9 cellular contexts compared by ENCODE assay signal in genomic region chr15:31359722-31360111, GRCh38. TPM values are rescaled to one million over a fixed set of nuclear protein-coding genes. Genes with fewer than 3 reads are reported as not detected.
A peak's percentile ranks its signal among the peaks of the same experiment; 100 is the strongest.
DNase-seq lines count a peak whose midpoint lies in the region; ATAC-seq and TF ChIP-seq lines count a peak whose summit lies in the region.
"Had no signal": no experiment of that assay in that cellular context is flagged by ENCODE, and none has a peak within 500 bp of the region (broad histone marks: within the 10 kb centered on the region; RNA-seq: fewer than 3 reads in every experiment).

No MANE protein-coding gene starts in this region.

- no peak for DNase-seq in breast epithelium (ENCODE audit: low spot score in 2 of 2)
- DNase-seq in MCF 10A (ENCODE audit: unreplicated experiment), result no peak
- DNase-seq in activated T-helper 1 cell treated with anti-CD3 and anti-CD28 coated beads, Interleukin-12 subunit alpha, Interleukin-12 subunit beta, Interleukin-2, Interleukin-4 antibody, amounts not matched to agents 30 ng/mL and 10 ng/mL and 1 ng/mL, durations not matched to agents 14 hours and 24 hours and 36 hours (ENCODE audit: low spot score), result no peak
- no peak for DNase-seq in left lung
- peak; percentile 54 for DNase-seq in transverse colon
- DNase-seq in ureter (ENCODE audit: low spot score), result no peak

- H3K4me3 Mint-ChIP-seq in MCF 10A (ENCODE audit: unreplicated experiment), result no peak overlapping the region
- peak overlapping the region; percentile 82 for H3K4me3 Mint-ChIP-seq in activated T-helper 1 cell treated with anti-CD3 and anti-CD28 coated beads, Interleukin-12 subunit alpha, Interleukin-12 subunit beta, Interleukin-2, Interleukin-4 antibody, amounts not matched to agents 30 ng/mL and 10 ng/mL and 1 ng/mL, durations not matched to agents 14 hours and 24 hours and 36 hours
- H3K4me3 Mint-ChIP-seq: neural crest cell had no signal

- CTCF ChIA-PET in MCF 10A (lab: Yijun Ruan, JAX), result interaction anchor here (0.5 to 2.1 kb wide), 5 partner anchors 21 to 501 kb away, joined by 3 to 7 read pairs (median 3); no protein-coding TSS in a partner anchor

- H3K4me1 Mint-ChIP-seq in MCF 10A (ENCODE audit: insufficient read depth, unreplicated experiment), result peaks cover 65% of the 10 kb centered on the region
- peaks cover 98% of the 10 kb centered on the region for H3K4me1 Mint-ChIP-seq in activated T-helper 1 cell treated with anti-CD3 and anti-CD28 coated beads, Interleukin-12 subunit alpha, Interleukin-12 subunit beta, Interleukin-2, Interleukin-4 antibody, amounts not matched to agents 30 ng/mL and 10 ng/mL and 1 ng/mL, durations not matched to agents 14 hours and 24 hours and 36 hours (ENCODE audit: low read depth)

- H3K27me3 ChIP-seq in breast epithelium (no peaks in the 10 kb centered on the region), left lung (no peaks in the 10 kb centered on the region), transverse colon (no peaks in the 10 kb centered on the region)

- in situ Hi-C loops in transverse colon (cut with MboI; ENCODE audit: low pct_ligation_motif_present in 1 of 4, low pct_unique_long_range_greater_than_20kb in 1 of 4, low sequenced_read_pairs in 3 of 4), result no loop called here

- H3K36me3 Mint-ChIP-seq in MCF 10A (ENCODE audit: insufficient read depth, unreplicated experiment), result peaks cover 18% of the 10 kb centered on the region
- H3K36me3 Mint-ChIP-seq in activated T-helper 1 cell treated with anti-CD3 and anti-CD28 coated beads, Interleukin-12 subunit alpha, Interleukin-12 subunit beta, Interleukin-2, Interleukin-4 antibody, amounts not matched to agents 30 ng/mL and 10 ng/mL and 1 ng/mL, durations not matched to agents 14 hours and 24 hours and 36 hours (ENCODE audit: low read depth), result peaks cover 41% of the 10 kb centered on the region

- no peak overlapping the region for H3K27ac Mint-ChIP-seq in MCF 10A (ENCODE audit: low read depth, unreplicated experiment)
- H3K27ac Mint-ChIP-seq in activated T-helper 1 cell treated with anti-CD3 and anti-CD28 coated beads, Interleukin-12 subunit alpha, Interleukin-12 subunit beta, Interleukin-2, Interleukin-4 antibody, amounts not matched to agents 30 ng/mL and 10 ng/mL and 1 ng/mL, durations not matched to agents 14 hours and 24 hours and 36 hours, result peak overlapping the region; percentile 99

- H3K27me3 Mint-ChIP-seq in MCF 10A (ENCODE audit: insufficient read depth, unreplicated experiment), result no peaks in the 10 kb centered on the region
- no peaks in the 10 kb centered on the region for H3K27me3 Mint-ChIP-seq in activated T-helper 1 cell treated with anti-CD3 and anti-CD28 coated beads, Interleukin-12 subunit alpha, Interleukin-12 subunit beta, Interleukin-2, Interleukin-4 antibody, amounts not matched to agents 30 ng/mL and 10 ng/mL and 1 ng/mL, durations not matched to agents 14 hours and 24 hours and 36 hours (ENCODE audit: insufficient read depth)

- no peaks in the 10 kb centered on the region for H3K9me3 ChIP-seq in breast epithelium
- no peaks in the 10 kb centered on the region for H3K9me3 ChIP-seq in left lung
- H3K9me3 ChIP-seq in transverse colon, result no peaks in the 10 kb centered on the region

- no TSS peak for BruUV-seq in MCF 10A (replicated peaks; lab: Mats Ljungman, UMichigan)

- WGBS in transverse colon (ENCODE audit: low coverage in 1 of 2), 2 donors, result 20 to 49% methylated on average over 1 to 7 of the region's 7 CpGs

- no peak for TF ChIP-seq POLR2A in breast epithelium (IDR thresholded peaks at IDR 0.05)
- TF ChIP-seq POLR2A in transverse colon (IDR thresholded peaks at IDR 0.05), result peak; percentile 49

- H3K4me3 ChIP-seq in breast epithelium (no peak overlapping the region), left lung (no peak overlapping the region), transverse colon (no peak overlapping the region)

- POLR2A ChIA-PET in MCF 10A (lab: Yijun Ruan, JAX), result interaction anchor here (0.7 to 0.8 kb wide), 2 partner anchors 30 to 33 kb away, joined by 3 read pairs; partner anchors contain the start of gene KLF13

- TF ChIP-seq CTCF in breast epithelium (IDR thresholded peaks at IDR 0.05) (no peak), MCF 10A (IDR thresholded peaks at IDR 0.05; ENCODE audit: unreplicated experiment) (no peak), left lung (IDR thresholded peaks at IDR 0.05) (no peak), transverse colon (IDR thresholded peaks at IDR 0.05) (no peak)

- H3K4me1 ChIP-seq in breast epithelium (peaks cover 0 to 6% of the 10 kb centered on the region in 2 donors), left lung (peaks cover 66 to 100% of the 10 kb centered on the region in 2 donors), transverse colon (peaks cover 57 to 97% (median 77%) of the 10 kb centered on the region in 4 donors)

- intact Hi-C loops in breast epithelium (cut with DNase I; ENCODE audit: low total_unique reads), result no loop called here
- intact Hi-C loops in MCF 10A (cut with micrococcal nuclease), result loop anchor here (5.0 kb wide), 1 partner anchor 32 kb away; the partner anchor contains the start of gene KLF13
- intact Hi-C loops in activated T-helper 1 cell treated with anti-CD3 and anti-CD28 coated beads, Interleukin-12 subunit alpha, Interleukin-12 subunit beta, Interleukin-2, Interleukin-4 antibody, amounts not matched to agents 30 ng/mL and 10 ng/mL and 1 ng/mL, durations not matched to agents 14 hours and 24 hours and 36 hours (cut with micrococcal nuclease), result loop anchor here (10.0 kb wide), 1 partner anchor 1835 kb away; the partner anchor contains the start of gene FMN1
- intact Hi-C loops in left lung (cut with DNase I), result no loop called here
- intact Hi-C loops in transverse colon (cut with DNase I; ENCODE audit: low total_unique reads), result loop anchor here (10.0 kb wide), 1 partner anchor 75 kb away; no protein-coding TSS in a partner anchor

- H3K27ac ChIP-seq in breast epithelium, result peak overlapping the region; percentile 42 to 56
- peak overlapping the region; percentile 83 to 94 for H3K27ac ChIP-seq in left lung
- peak overlapping the region; percentile 90 to 96 (median 92) for H3K27ac ChIP-seq in transverse colon

- no peaks in the 10 kb centered on the region for H3K9me3 Mint-ChIP-seq in MCF 10A (ENCODE audit: unreplicated experiment)
- peaks cover 6% of the 10 kb centered on the region for H3K9me3 Mint-ChIP-seq in activated T-helper 1 cell treated with anti-CD3 and anti-CD28 coated beads, Interleukin-12 subunit alpha, Interleukin-12 subunit beta, Interleukin-2, Interleukin-4 antibody, amounts not matched to agents 30 ng/mL and 10 ng/mL and 1 ng/mL, durations not matched to agents 14 hours and 24 hours and 36 hours
- H3K9me3 Mint-ChIP-seq: neural crest cell had no signal

- no peak for TF ChIP-seq EP300 in transverse colon (IDR thresholded peaks at IDR 0.05; ENCODE audit: low read depth)

- peak; percentile 5 for ATAC-seq in left lung
- no peak for ATAC-seq in GM18907 (IDR thresholded peaks at IDR 0.05; ENCODE audit: unreplicated experiment)
- ATAC-seq in HG03045 (IDR thresholded peaks at IDR 0.05; ENCODE audit: unreplicated experiment), result no peak

- H3K36me3 ChIP-seq in breast epithelium (no peaks in the 10 kb centered on the region), left lung (peaks cover 0 to 8% of the 10 kb centered on the region in 2 donors), transverse colon (no peaks in the 10 kb centered on the region)

RNA-seq across cellular contexts. Expression of gene KLF13, which starts 33.1 kb away (rescaled TPM):
- total RNA-seq in breast epithelium (10 to 100 TPM; 26.3 to 52.2 (median 28.2) TPM), MCF 10A (2022) (83.1 and 110 TPM in 2 replicates), left lung (100 to 1,000 TPM; 110 to 116 TPM), transverse colon (10 to 100 TPM; 39.0 to 81.2 (median 68.8) TPM), ureter (77.5 TPM)
- total RNA-seq in activated T-helper 1 cell treated with anti-CD3 and anti-CD28 coated beads, Interleukin-12 subunit alpha, Interleukin-12 subunit beta, Interleukin-2, Interleukin-4 antibody, amounts not matched to agents 30 ng/mL and 10 ng/mL and 1 ng/mL, durations not matched to agents 14 hours and 24 hours and 36 hours, result 129 and 137 TPM in 2 replicates

Comparison
In these comparisons a context has a peak if more than half of its experiments do, and no peak if none do; other contexts are left out.
1. intact Hi-C loops: an anchor here in MCF 10A (5.0 kb wide), activated T-helper 1 cell treated with anti-CD3 and anti-CD28 coated beads, Interleukin-12 subunit alpha, Interleukin-12 subunit beta, Interleukin-2, Interleukin-4 antibody, amounts not matched to agents 30 ng/mL and 10 ng/mL and 1 ng/mL, durations not matched to agents 14 hours and 24 hours and 36 hours (10.0 kb wide) and transverse colon (10.0 kb wide); none called in breast epithelium and left lung.